In the genomic region with DNA sequence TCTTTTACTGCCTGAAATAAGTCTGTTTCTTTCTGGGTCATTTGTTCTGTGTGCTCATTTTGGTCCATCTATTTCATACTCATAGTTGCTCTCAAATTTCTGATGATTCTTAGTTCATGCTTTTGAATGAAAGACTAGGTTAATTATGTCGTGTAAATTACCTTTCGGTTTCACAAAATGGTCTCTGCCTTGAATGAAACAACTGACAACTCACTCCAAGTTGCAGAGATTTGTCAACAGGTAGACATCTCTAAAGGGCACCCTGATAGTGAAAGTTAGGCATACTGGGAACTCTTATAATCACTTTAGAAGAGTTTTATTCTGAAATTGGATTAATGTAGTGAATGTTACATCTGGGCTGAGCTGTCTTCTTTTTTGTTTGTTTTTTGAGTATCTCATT, we compare ENCODE assay signal across 17 cellular contexts.
DNase-seq lines count a peak whose midpoint lies in the region; ATAC-seq and TF ChIP-seq lines count a peak whose summit lies in the region.
"Had no signal": no experiment of that assay in that cellular context is flagged by ENCODE, and none has a peak within 500 bp of the region (broad histone marks: within the 10 kb centered on the region; RNA-seq: fewer than 3 reads in every experiment).

No MANE protein-coding gene starts in this region.

- H3K79me2 ChIP-seq in Loucy (ENCODE audit: insufficient read depth, low read length): no peaks in the 10 kb centered on the region

- no peaks in the 10 kb centered on the region for H3F3A ChIP-seq in Loucy (ENCODE audit: low read depth)

- H3K9me2 ChIP-seq in Loucy (replicated peaks; ENCODE audit: low read depth, low read length): no peaks in the 10 kb centered on the region

- TF ChIP-seq CTCF in Loucy (conservative IDR thresholded peaks at IDR 0.05; ENCODE audit: low read length): no peak

- ATAC-seq in HG03196 (IDR thresholded peaks at IDR 0.05; ENCODE audit: unreplicated experiment) (no peak), HG03342 (IDR thresholded peaks at IDR 0.05; ENCODE audit: unreplicated experiment) (no peak)

- H3K9me3 ChIP-seq in Loucy (ENCODE audit: insufficient read depth, low read depth, low read length): no peaks in the 10 kb centered on the region
- H3K9me3 ChIP-seq in endocrine pancreas (ENCODE audit: control insufficient read depth, low read length): no peaks in the 10 kb centered on the region
- H3K9me3 ChIP-seq: BE2C; BLaER1 treated with 17β-estradiol and CSF1 and Interleukin-3, amounts not matched to agents 10 nM and 100 nM; HAP-1 had no signal

- no peaks in the 10 kb centered on the region for H3K27me3 ChIP-seq in Loucy (ENCODE audit: insufficient read depth, low read length, poor library complexity, severe bottlenecking)
- no peaks in the 10 kb centered on the region for H3K27me3 ChIP-seq in endocrine pancreas (ENCODE audit: control insufficient read depth, insufficient read depth, low read length)
- H3K27me3 ChIP-seq: BE2C; BLaER1 treated with 17β-estradiol and CSF1 and Interleukin-3, amounts not matched to agents 10 nM and 100 nM had no signal

- H4K20me1 ChIP-seq in Loucy (ENCODE audit: insufficient read depth, low read length, poor library complexity, severe bottlenecking): no peaks in the 10 kb centered on the region
- H4K20me1 ChIP-seq: BLaER1 treated with 17β-estradiol and CSF1 and Interleukin-3, amounts not matched to agents 10 nM and 100 nM had no signal

- H3K4me1 ChIP-seq in Loucy (ENCODE audit: insufficient read depth, low read length, poor library complexity, severe bottlenecking): no peaks in the 10 kb centered on the region
- H3K4me1 ChIP-seq in endocrine pancreas (ENCODE audit: control insufficient read depth, insufficient read depth, low read length): no peaks in the 10 kb centered on the region
- H3K4me1 ChIP-seq: BLaER1 treated with 17β-estradiol and CSF1 and Interleukin-3, amounts not matched to agents 10 nM and 100 nM; HAP-1 had no signal

- no peak overlapping the region for H3K4me3 ChIP-seq in Loucy (ENCODE audit: low read length, poor library complexity, severe bottlenecking)
- peak overlapping the region; percentile 56 for H3K4me3 ChIP-seq in endocrine pancreas (ENCODE audit: control insufficient read depth, insufficient read depth, low read length)
- H3K4me3 ChIP-seq: BLaER1 treated with 17β-estradiol and CSF1 and Interleukin-3, amounts not matched to agents 10 nM and 100 nM; HAP-1 had no signal

- no peak overlapping the region for H3K4me2 ChIP-seq in Loucy (ENCODE audit: low read depth, low read length, poor library complexity, severe bottlenecking)
- H3K4me2 ChIP-seq: BLaER1 treated with 17β-estradiol and CSF1 and Interleukin-3, amounts not matched to agents 10 nM and 100 nM had no signal

- peak; percentile 32 for DNase-seq in NCI-H69 (lab: John Stamatoyannopoulos, UW)
- DNase-seq in COR-L47 (lab: John Stamatoyannopoulos, UW): no peak
- DNase-seq: AML-193; BE2C; Calu3; CD4-positive, alpha-beta T cell; CD8-positive, alpha-beta memory T cell; DMS53; DMS79 treated with DMSO at 0.1 percent for 48 hours; GOT3; HFFc6 had no signal

- H2AFZ ChIP-seq in Loucy (ENCODE audit: low read length): 0 out of 2 replicates have a peak overlapping the region, but pooled peaks have one; percentile 20

- H3K36me3 ChIP-seq in Loucy (ENCODE audit: insufficient read depth, low read length) (no peaks in the 10 kb centered on the region), endocrine pancreas (ENCODE audit: control insufficient read depth, insufficient read depth, low read length) (no peaks in the 10 kb centered on the region)
- H3K36me3 ChIP-seq: BE2C; BLaER1 treated with 17β-estradiol and CSF1 and Interleukin-3, amounts not matched to agents 10 nM and 100 nM; HAP-1 had no signal

- no peak overlapping the region for H3K9ac ChIP-seq in Loucy (ENCODE audit: low read depth, low read length, poor library complexity, severe bottlenecking)
- H3K9ac ChIP-seq in endocrine pancreas (ENCODE audit: control insufficient read depth, insufficient read depth, low read length): no peak overlapping the region
- H3K9ac ChIP-seq: BLaER1 treated with 17β-estradiol and CSF1 and Interleukin-3, amounts not matched to agents 10 nM and 100 nM had no signal
